In the genomic region with DNA sequence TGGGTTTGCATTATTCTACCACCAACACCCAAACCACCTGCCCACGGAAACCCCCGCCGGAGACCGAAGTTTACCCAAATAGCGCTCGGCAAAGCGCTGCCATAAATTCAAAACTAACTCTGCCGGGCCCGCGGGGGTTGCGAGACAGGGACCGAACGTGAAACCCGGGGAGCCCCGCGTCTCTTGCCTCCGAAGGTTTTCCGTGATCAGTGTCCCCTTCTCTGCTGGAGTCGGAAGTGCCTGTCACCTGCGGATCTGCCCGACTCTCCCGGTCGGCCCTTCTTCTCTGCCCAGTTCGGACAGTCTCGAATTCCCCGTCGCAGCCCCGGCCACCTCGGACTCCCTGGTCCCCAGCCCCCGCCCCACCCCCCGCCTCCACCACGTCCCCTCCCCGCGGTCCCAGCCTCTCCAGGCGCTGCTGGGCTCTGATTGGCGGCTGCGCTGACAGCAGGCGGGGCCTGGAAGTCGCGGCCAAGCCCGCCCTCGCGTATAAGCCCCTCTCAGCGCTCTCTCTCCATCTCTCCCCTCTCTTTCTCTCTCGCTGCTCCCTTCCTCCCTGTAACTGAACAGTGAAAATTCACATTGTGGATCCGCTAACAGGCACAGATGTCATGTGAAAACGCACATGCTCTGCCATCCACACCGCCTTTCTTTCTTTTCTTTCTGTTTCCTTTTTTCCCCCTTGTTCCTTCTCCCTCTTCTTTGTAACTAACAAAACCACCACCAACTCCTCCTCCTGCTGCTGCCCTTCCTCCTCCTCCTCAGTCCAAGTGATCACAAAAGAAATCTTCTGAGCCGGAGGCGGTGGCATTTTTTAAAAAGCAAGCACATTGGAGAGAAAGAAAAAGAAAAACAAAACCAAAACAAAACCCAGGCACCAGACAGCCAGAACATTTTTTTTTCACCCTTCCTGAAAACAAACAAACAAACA, we compare ENCODE assay signal across 8 cellular contexts. TPM values are rescaled to one million over a fixed set of nuclear protein-coding genes. Genes with fewer than 3 reads are reported as not detected.
DNase-seq lines count a peak whose midpoint lies in the region; ATAC-seq, FAIRE-seq and TF ChIP-seq lines count a peak whose summit lies in the region.

RORB (plus strand) TSS at position 517 of the 931 bp plus-strand sequence. CDS start 642 bp downstream, outside the sequence.

- no peaks in the 10 kb centered on the region for H3F3A ChIP-seq in DOHH2 (ENCODE audit: control insufficient read depth, insufficient read depth)

- no peaks in the 10 kb centered on the region for H3K36me3 ChIP-seq in DOHH2 (ENCODE audit: control insufficient read depth, low read length)
- no peaks in the 10 kb centered on the region for H3K36me3 ChIP-seq in RWPE2 (ENCODE audit: low read depth)
- H3K36me3 ChIP-seq in keratinocyte (ENCODE audit: control insufficient read depth in 2 of 2, extremely low read depth in 1 of 2, insufficient read depth in 2 of 2, low read length in 2 of 2) = no peaks in the 10 kb centered on the region

- H3K9me1 ChIP-seq in keratinocyte (ENCODE audit: control insufficient read depth, extremely low read depth, insufficient read depth, low read length) = no peaks in the 10 kb centered on the region

- FAIRE-seq in keratinocyte (lab: Jason Lieb, UNC) = no peak

- H3K27me3 ChIP-seq in DOHH2 (ENCODE audit: control insufficient read depth, low read length) (peaks cover 16% of the 10 kb centered on the region), RWPE2 (ENCODE audit: insufficient read depth, poor library complexity, severe bottlenecking) (peaks cover 85% of the 10 kb centered on the region), keratinocyte (ENCODE audit: control insufficient read depth, extremely low read depth, insufficient read depth, low read length) (peaks cover 54% of the 10 kb centered on the region)

- DNase-seq in RWPE2 (ENCODE audit: low spot score) = peak; percentile 38
- DNase-seq in choroid plexus epithelial cell (ENCODE audit: low read depth) = peak; percentile 71
- DNase-seq in keratinocyte (ENCODE audit: low read depth, low spot score) = no peak
- DNase-seq in SIG-M5 (lab: John Stamatoyannopoulos, UW) = no peak

- H3K4me1 ChIP-seq in DOHH2 (ENCODE audit: control insufficient read depth, low read length) = no peaks in the 10 kb centered on the region
- no peaks in the 10 kb centered on the region for H3K4me1 ChIP-seq in RWPE2 (ENCODE audit: insufficient read depth, poor library complexity, severe bottlenecking)
- peaks cover 14% of the 10 kb centered on the region for H3K4me1 ChIP-seq in keratinocyte (ENCODE audit: control insufficient read depth, extremely low read depth, insufficient read depth, low read length)

- H3K9ac ChIP-seq in keratinocyte (ENCODE audit: control insufficient read depth, extremely low read depth, insufficient read depth, low read length) = no peak within 1 kb of the TSS

- H3K79me2 ChIP-seq in DOHH2 (ENCODE audit: control insufficient read depth, low read length) (no peaks in the 10 kb centered on the region), keratinocyte (ENCODE audit: control insufficient read depth, insufficient read depth, low read length) (no peaks in the 10 kb centered on the region)

- H3K4me3 ChIP-seq in DOHH2 (ENCODE audit: low read length) = peak within 1 kb of the TSS; percentile 12; the same call in 1 of the 2 replicates
- H3K4me3 ChIP-seq in RWPE2 (ENCODE audit: severe bottlenecking) = peak within 1 kb of the TSS; percentile 33
- H3K4me3 ChIP-seq in choroid plexus epithelial cell (ENCODE audit: low read depth, low read length) = peak within 1 kb of the TSS; percentile 73
- H3K4me3 ChIP-seq in keratinocyte (ENCODE audit: control insufficient read depth in 2 of 3, extremely low read depth in 1 of 3, insufficient read depth in 2 of 3, low read depth in 1 of 3, low read length in 3 of 3) = peak within 1 kb of the TSS; percentile 37 to 72 (median 69)
- peak within 1 kb of the TSS; percentile 24 to 49 (median 40) for H3K4me3 ChIP-seq in skin epidermis

- H2AFZ ChIP-seq in keratinocyte (ENCODE audit: control insufficient read depth, low read length) = peak within 1 kb of the TSS; percentile 88

- no peak within 1 kb of the TSS for H3K27ac ChIP-seq in DOHH2 (ENCODE audit: low read depth, low read length)
- H3K27ac ChIP-seq in RWPE2 (ENCODE audit: poor library complexity, severe bottlenecking) = no peak within 1 kb of the TSS
- H3K27ac ChIP-seq in keratinocyte (ENCODE audit: control insufficient read depth, insufficient read depth, low read length) = no peak within 1 kb of the TSS
- peak within 1 kb of the TSS in 1 of 21 experiments; percentile 3 for H3K27ac ChIP-seq in skin epidermis

- ATAC-seq in GM19468 (IDR thresholded peaks at IDR 0.05; ENCODE audit: extremely low read depth, unreplicated experiment) = peak; percentile 44
- peak; percentile 74 for ATAC-seq in HG03558 (IDR thresholded peaks at IDR 0.05; ENCODE audit: extremely low read depth, unreplicated experiment)
- ATAC-seq in RWPE2 (ENCODE audit: low read depth) = peak; percentile 59

- dilution Hi-C loops in keratinocyte (cut with MboI; ENCODE audit: extremely low pct_ligation_motif_present, low sequenced_read_pairs) = no loop called here

- no peaks in the 10 kb centered on the region for H3K9me3 ChIP-seq in DOHH2 (ENCODE audit: control insufficient read depth, insufficient read depth, low read length)
- H3K9me3 ChIP-seq in RWPE2 (ENCODE audit: severe bottlenecking) = no peaks in the 10 kb centered on the region
- no peaks in the 10 kb centered on the region for H3K9me3 ChIP-seq in keratinocyte (ENCODE audit: control insufficient read depth, low read depth, low read length)

- peak within 1 kb of the TSS; percentile 39; the same call in 1 of the 2 replicates for H3K4me2 ChIP-seq in DOHH2 (ENCODE audit: low read length)
- peak within 1 kb of the TSS; percentile 93 for H3K4me2 ChIP-seq in keratinocyte (ENCODE audit: control insufficient read depth, extremely low read depth, insufficient read depth, low read depth, low read length)

- no peak for TF ChIP-seq CTCF in DOHH2 (IDR thresholded peaks at IDR 0.05; ENCODE audit: low read depth, low read length, poor library complexity, severe bottlenecking)
- TF ChIP-seq CTCF in RWPE2 (IDR thresholded peaks at IDR 0.05; ENCODE audit: poor library complexity, severe bottlenecking) = no peak
- TF ChIP-seq CTCF in choroid plexus epithelial cell (conservative IDR thresholded peaks at IDR 0.05; ENCODE audit: low read depth, low read length) = no peak
- TF ChIP-seq CTCF in keratinocyte (optimal IDR thresholded peaks at IDR 0.05 in 1 of 3, IDR thresholded peaks at IDR 0.05 in 1 of 3, conservative IDR thresholded peaks at IDR 0.05 in 1 of 3; ENCODE audit: extremely low read depth in 1 of 3, insufficient read depth in 2 of 3, low read length in 3 of 3) = no peak

- no peaks in the 10 kb centered on the region for H3K9me2 ChIP-seq in DOHH2 (replicated peaks; ENCODE audit: control insufficient read depth, low read length)

- no peaks in the 10 kb centered on the region for H4K20me1 ChIP-seq in DOHH2 (ENCODE audit: control insufficient read depth, insufficient read depth, low read depth, low read length)
- H4K20me1 ChIP-seq in keratinocyte (ENCODE audit: control insufficient read depth, extremely low read depth, insufficient read depth, low read length) = no peaks in the 10 kb centered on the region

RNA-seq across cellular contexts. Expression of gene RORB, which starts in this region (rescaled TPM):
- polyA plus RNA-seq in keratinocyte = not detected in 3 replicates
- not detected for polyA plus RNA-seq in keratinocyte (2011; ENCODE audit: low read depth)
- not detected in 2 replicates for polyA plus RNA-seq in keratinocyte (2011; cell fraction: cytosol; rRNA removed)
- not detected in 2 replicates for polyA plus RNA-seq in keratinocyte (2011; cell fraction: nucleus; rRNA removed)
- polyA plus RNA-seq in keratinocyte (2012; ENCODE audit: low replicate concordance) = not detected in 2 replicates
- polyA minus RNA-seq in keratinocyte = not detected in 3 replicates
- polyA minus RNA-seq in keratinocyte (2011; cell fraction: cytosol; rRNA and poly(A)+ RNA removed) = not detected
- not detected in 2 replicates for polyA minus RNA-seq in keratinocyte (2011; cell fraction: nucleus; rRNA and poly(A)+ RNA removed)

Comparison
In these comparisons a context has a peak if more than half of its experiments do, and no peak if none do; other contexts are left out.
1. H3K4me3 ChIP-seq: peak in every context shown above with its lines; median percentile 73 in choroid plexus epithelial cell; 69 in keratinocyte; 40 in skin epidermis; 33 in RWPE2; 12 in DOHH2.
2. DNase-seq: peak in RWPE2 (single experiment) and choroid plexus epithelial cell (single experiment); none in keratinocyte (single experiment) and SIG-M5 (single experiment).
3. Peak in every context shown above with its lines, with median percentiles within 50 percentile points of each other: ATAC-seq.